Comparison of ENCODE assay signal across 22 cellular contexts in the genomic region with DNA sequence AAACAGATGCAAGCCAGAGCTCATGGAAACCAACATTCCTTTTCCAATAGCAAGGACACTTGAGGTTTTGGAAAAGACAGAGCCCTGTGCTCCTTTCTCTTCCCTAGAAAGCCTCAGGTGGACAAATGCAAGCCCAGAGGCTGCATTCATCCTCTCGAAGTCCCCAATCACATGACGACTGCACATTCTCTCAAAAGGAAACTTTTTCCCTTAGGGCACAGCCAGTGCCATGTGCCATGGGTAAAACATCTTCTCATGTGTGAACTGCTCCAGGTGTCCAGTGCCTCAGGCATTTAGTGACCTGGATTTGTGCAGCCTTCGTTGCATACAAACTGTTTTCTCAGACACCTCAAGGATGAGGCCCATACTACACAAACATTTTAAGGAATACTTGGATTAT.
DNase-seq lines count a peak whose midpoint lies in the region; ATAC-seq and TF ChIP-seq lines count a peak whose summit lies in the region.
"Had no signal": no experiment of that assay in that cellular context is flagged by ENCODE, and none has a peak within 500 bp of the region (broad histone marks: within the 10 kb centered on the region; RNA-seq: fewer than 3 reads in every experiment).

No MANE protein-coding gene starts in this region.

- no peak overlapping the region for H2AFZ ChIP-seq in trophoblast cell (ENCODE audit: insufficient read depth, low read length, poor library complexity)

- no peak overlapping the region for H2BK5ac ChIP-seq in trophoblast cell (ENCODE audit: low read depth, low read length, poor library complexity)

- H3K4me1 ChIP-seq in body of pancreas: peaks cover 11% of the 10 kb centered on the region
- peaks cover 5% of the 10 kb centered on the region in 2 experiments for H3K4me1 ChIP-seq in trophoblast cell (ENCODE audit: control insufficient read depth in 1 of 2, insufficient read depth in 2 of 2, low read length in 2 of 2)
- no peaks in the 10 kb centered on the region for H3K4me1 ChIP-seq in spleen
- H3K4me1 ChIP-seq: A549, BE2C, HAP-1 had no signal

- no peaks in the 10 kb centered on the region for H3K4me1 Mint-ChIP-seq in activated CD4-positive, alpha-beta T cell treated with anti-CD3 and anti-CD28 coated beads for 36 hours
- no peaks in the 10 kb centered on the region for H3K4me1 Mint-ChIP-seq in activated T-helper 2 cell treated with anti-CD3 and anti-CD28 coated beads, Interferon-gamma antibody, Interleukin-2, Interleukin-4, amounts not matched to agents 10 μg/mL and 5 μg/mL and 100 μg/mL, durations not matched to agents 14 hours and 24 hours and 36 hours (ENCODE audit: low read depth)
- H3K4me1 Mint-ChIP-seq: CD14-positive monocyte; CD8-positive, alpha-beta memory T cell had no signal

- no peaks in the 10 kb centered on the region for H3K9me3 Mint-ChIP-seq in activated CD4-positive, alpha-beta T cell treated with anti-CD3 and anti-CD28 coated beads for 36 hours (ENCODE audit: low read depth)
- no peaks in the 10 kb centered on the region for H3K9me3 Mint-ChIP-seq in activated T-helper 2 cell treated with anti-CD3 and anti-CD28 coated beads, Interferon-gamma antibody, Interleukin-2, Interleukin-4, amounts not matched to agents 10 μg/mL and 5 μg/mL and 100 μg/mL, durations not matched to agents 14 hours and 24 hours and 36 hours
- H3K9me3 Mint-ChIP-seq: CD14-positive monocyte; CD4-positive, alpha-beta T cell had no signal

- no peak overlapping the region for H4K8ac ChIP-seq in trophoblast cell (ENCODE audit: low read depth, low read length)

- H3K36me3 ChIP-seq in body of pancreas (replicated peaks in 1 of 2; ENCODE audit: insufficient read depth in 1 of 2, low read depth in 2 of 2) (no peaks in the 10 kb centered on the region), trophoblast cell (ENCODE audit: control insufficient read depth in 1 of 2, insufficient read depth in 2 of 2, low read length in 2 of 2) (peaks cover 19 to 35% of the 10 kb centered on the region in 2 experiments), spleen (no peaks in the 10 kb centered on the region)
- H3K36me3 ChIP-seq: BE2C; BLaER1 treated with 17β-estradiol and CSF1 and Interleukin-3, amounts not matched to agents 10 nM and 100 nM; HAP-1 had no signal

- no peak overlapping the region for H3K4ac ChIP-seq in trophoblast cell (ENCODE audit: low read depth, low read length)

- H2BK12ac ChIP-seq in trophoblast cell (ENCODE audit: low read length): no peak overlapping the region

- H3K79me2 ChIP-seq in trophoblast cell (ENCODE audit: control insufficient read depth, insufficient read depth, low read length, poor library complexity): no peaks in the 10 kb centered on the region

- H2AK5ac ChIP-seq in trophoblast cell (ENCODE audit: low read length): no peak overlapping the region

- peaks cover 5% of the 10 kb centered on the region for H3K79me1 ChIP-seq in trophoblast cell (ENCODE audit: low read length)

- no peak overlapping the region for H2BK120ac ChIP-seq in trophoblast cell (ENCODE audit: insufficient read depth, low read length, poor library complexity)

- no peak overlapping the region for H3K4me2 ChIP-seq in trophoblast cell (ENCODE audit: low read length)
- H3K4me2 ChIP-seq: A549; BLaER1 treated with 17β-estradiol and CSF1 and Interleukin-3, amounts not matched to agents 10 nM and 100 nM had no signal

- H3K27ac Mint-ChIP-seq in activated CD4-positive, alpha-beta T cell treated with anti-CD3 and anti-CD28 coated beads for 36 hours: no peak overlapping the region
- H3K27ac Mint-ChIP-seq in activated T-helper 2 cell treated with anti-CD3 and anti-CD28 coated beads, Interferon-gamma antibody, Interleukin-2, Interleukin-4, amounts not matched to agents 10 μg/mL and 5 μg/mL and 100 μg/mL, durations not matched to agents 14 hours and 24 hours and 36 hours: no peak overlapping the region
- H3K27ac Mint-ChIP-seq: CD14-positive monocyte; CD4-positive, alpha-beta T cell; CD8-positive, alpha-beta memory T cell; HFFc6 had no signal

- H4K91ac ChIP-seq in trophoblast cell (ENCODE audit: low read depth, low read length): no peak overlapping the region

- TF ChIP-seq POLR2A in body of pancreas (IDR thresholded peaks at IDR 0.05): no peak
- TF ChIP-seq POLR2A in spleen (IDR thresholded peaks at IDR 0.05): no peak

- CTCF ChIA-PET in activated CD4-positive, alpha-beta T cell treated with anti-CD3 and anti-CD28 coated beads for 36 hours (lab: Charles Lee): no interaction called here

- H3K4me3 ChIP-seq in body of pancreas (no peak overlapping the region), trophoblast cell (ENCODE audit: low read depth, low read length) (no peak overlapping the region), spleen (no peak overlapping the region)
- H3K4me3 ChIP-seq: A549; BLaER1 treated with 17β-estradiol and CSF1 and Interleukin-3, amounts not matched to agents 10 nM and 100 nM; HAP-1 had no signal

- no peak overlapping the region for H3K23ac ChIP-seq in trophoblast cell (ENCODE audit: low read length)

- intact Hi-C loops in body of pancreas (cut with DNase I): no loop called here
- intact Hi-C loops in spleen (cut with DNase I; ENCODE audit: low total_unique reads): no loop called here
- intact Hi-C loops in activated CD4-positive, alpha-beta T cell treated with anti-CD3 and anti-CD28 coated beads for 36 hours (cut with DNase I, micrococcal nuclease): no loop called here
- intact Hi-C loops in activated T-helper 2 cell treated with anti-CD3 and anti-CD28 coated beads, Interferon-gamma antibody, Interleukin-2, Interleukin-4, amounts not matched to agents 10 μg/mL and 5 μg/mL and 100 μg/mL, durations not matched to agents 14 hours and 24 hours and 36 hours (cut with micrococcal nuclease): no loop called here

- peak overlapping the region in 3 of 4 donors; percentile 8 to 60 (median 59) for H3K27ac ChIP-seq in body of pancreas
- H3K27ac ChIP-seq in trophoblast cell (ENCODE audit: low read depth, low read length): no peak overlapping the region
- H3K27ac ChIP-seq in spleen: no peak overlapping the region
- H3K27ac ChIP-seq: A549; BLaER1 treated with 17β-estradiol and CSF1 and Interleukin-3, amounts not matched to agents 10 nM and 100 nM had no signal

- 35 to 48% methylated on average over 3 of the region's 3 CpGs for WGBS in body of pancreas, 2 donors
- no CpG with 5 or more reads among the region's 3 CpGs for WGBS in trophoblast cell (ENCODE audit: extremely low coverage, insufficient coverage, insufficient read length)
- WGBS in spleen, 5 donors: 50 to 90% (median 72%) methylated on average over 3 of the region's 3 CpGs

- POLR2A ChIA-PET in activated CD4-positive, alpha-beta T cell treated with anti-CD3 and anti-CD28 coated beads for 36 hours (lab: Charles Lee): interaction anchor here (0.6 kb wide), 1 partner anchor 770 kb away, joined by 4 read pairs; no protein-coding TSS in a partner anchor

- no peaks in the 10 kb centered on the region for H3K27me3 ChIP-seq in body of pancreas
- no peaks in the 10 kb centered on the region for H3K27me3 ChIP-seq in trophoblast cell (ENCODE audit: insufficient read depth, low read length)
- H3K27me3 ChIP-seq in spleen (replicated peaks in 1 of 7): no peaks in the 10 kb centered on the region
- H3K27me3 ChIP-seq: BE2C; BLaER1 treated with 17β-estradiol and CSF1 and Interleukin-3, amounts not matched to agents 10 nM and 100 nM had no signal

- no peaks in the 10 kb centered on the region for H3K9me3 ChIP-seq in body of pancreas
- no peaks in the 10 kb centered on the region for H3K9me3 ChIP-seq in trophoblast cell (ENCODE audit: insufficient read depth, low read depth, low read length)
- no peaks in the 10 kb centered on the region for H3K9me3 ChIP-seq in spleen
- H3K9me3 ChIP-seq: A549; BE2C; BLaER1 treated with 17β-estradiol and CSF1 and Interleukin-3, amounts not matched to agents 10 nM and 100 nM; HAP-1 had no signal

- H3K9ac ChIP-seq in trophoblast cell (ENCODE audit: low read length): no peak overlapping the region
- H3K9ac ChIP-seq: BLaER1 treated with 17β-estradiol and CSF1 and Interleukin-3, amounts not matched to agents 10 nM and 100 nM had no signal

- TF ChIP-seq CTCF in body of pancreas (IDR thresholded peaks at IDR 0.05) (no peak), spleen (IDR thresholded peaks at IDR 0.05 in 8 of 11, conservative IDR thresholded peaks at IDR 0.05 in 3 of 11) (no peak)

- H3K27me3 Mint-ChIP-seq in activated CD4-positive, alpha-beta T cell treated with anti-CD3 and anti-CD28 coated beads for 36 hours: no peaks in the 10 kb centered on the region
- H3K27me3 Mint-ChIP-seq in activated T-helper 2 cell treated with anti-CD3 and anti-CD28 coated beads, Interferon-gamma antibody, Interleukin-2, Interleukin-4, amounts not matched to agents 10 μg/mL and 5 μg/mL and 100 μg/mL, durations not matched to agents 14 hours and 24 hours and 36 hours (ENCODE audit: low read depth): no peaks in the 10 kb centered on the region
- H3K27me3 Mint-ChIP-seq: CD4-positive, alpha-beta T cell; CD8-positive, alpha-beta memory T cell had no signal

- no peak overlapping the region for H3K4me3 Mint-ChIP-seq in activated CD4-positive, alpha-beta T cell treated with anti-CD3 and anti-CD28 coated beads for 36 hours
- no peak overlapping the region for H3K4me3 Mint-ChIP-seq in activated T-helper 2 cell treated with anti-CD3 and anti-CD28 coated beads, Interferon-gamma antibody, Interleukin-2, Interleukin-4, amounts not matched to agents 10 μg/mL and 5 μg/mL and 100 μg/mL, durations not matched to agents 14 hours and 24 hours and 36 hours (ENCODE audit: low read depth)
- H3K4me3 Mint-ChIP-seq: CD14-positive monocyte; CD4-positive, alpha-beta T cell; CD8-positive, alpha-beta memory T cell; HFFc6 had no signal

- DNase-seq in body of pancreas (peak; percentile 43 to 71 (median 58)), islet precursor cell (peak; percentile 77), trophoblast cell (peak; percentile 87 to 99), spleen (no peak)
- no peak for DNase-seq in activated CD4-positive, alpha-beta T cell treated with anti-CD3 and anti-CD28 coated beads for 36 hours
- DNase-seq in activated T-helper 2 cell treated with anti-CD3 and anti-CD28 coated beads, Interferon-gamma antibody, Interleukin-2, Interleukin-4, amounts not matched to agents 10 μg/mL and 5 μg/mL and 100 μg/mL, durations not matched to agents 14 hours and 24 hours and 36 hours (ENCODE audit: low spot score): no peak
- DNase-seq: 8988T; ACHN; AML-193; BE2C; CD4-positive, alpha-beta T cell; CD8-positive, alpha-beta memory T cell; DMS 273 treated with DMSO at 0.1 percent for 48 hours; DMS79; EL; GF-D8; GOT3; HFFc6 had no signal

- no peak overlapping the region for H4K12ac ChIP-seq in trophoblast cell (ENCODE audit: low read depth, low read length)

- H3K18ac ChIP-seq in trophoblast cell (ENCODE audit: low read length): no peak overlapping the region

- H3K14ac ChIP-seq in trophoblast cell (ENCODE audit: low read length): no peak overlapping the region

- ATAC-seq in body of pancreas: peak; percentile 60
- no peak for ATAC-seq in activated CD4-positive, alpha-beta T cell treated with anti-CD3 and anti-CD28 coated beads for 36 hours
- ATAC-seq: A549 had no signal

- H3K36me3 Mint-ChIP-seq in activated CD4-positive, alpha-beta T cell treated with anti-CD3 and anti-CD28 coated beads for 36 hours (ENCODE audit: low read depth): no peaks in the 10 kb centered on the region
- no peaks in the 10 kb centered on the region for H3K36me3 Mint-ChIP-seq in activated T-helper 2 cell treated with anti-CD3 and anti-CD28 coated beads, Interferon-gamma antibody, Interleukin-2, Interleukin-4, amounts not matched to agents 10 μg/mL and 5 μg/mL and 100 μg/mL, durations not matched to agents 14 hours and 24 hours and 36 hours (ENCODE audit: low read depth)
- H3K36me3 Mint-ChIP-seq: CD14-positive monocyte; CD8-positive, alpha-beta memory T cell had no signal

Comparison
In these comparisons a context has a peak if more than half of its experiments do, and no peak if none do; other contexts are left out.
1. DNase-seq: peak in body of pancreas (4 of 4), islet precursor cell (single experiment) and trophoblast cell (2 of 2); none in spleen (single experiment), activated CD4-positive, alpha-beta T cell treated with anti-CD3 and anti-CD28 coated beads for 36 hours (single experiment) and activated T-helper 2 cell treated with anti-CD3 and anti-CD28 coated beads, Interferon-gamma antibody, Interleukin-2, Interleukin-4, amounts not matched to agents 10 μg/mL and 5 μg/mL and 100 μg/mL, durations not matched to agents 14 hours and 24 hours and 36 hours (single experiment).
2. H3K27ac ChIP-seq: peak in body of pancreas (3 of 4); none in trophoblast cell (single experiment) and spleen (0 of 8).